20 cellular contexts compared by ENCODE assay signal in the genomic region with DNA sequence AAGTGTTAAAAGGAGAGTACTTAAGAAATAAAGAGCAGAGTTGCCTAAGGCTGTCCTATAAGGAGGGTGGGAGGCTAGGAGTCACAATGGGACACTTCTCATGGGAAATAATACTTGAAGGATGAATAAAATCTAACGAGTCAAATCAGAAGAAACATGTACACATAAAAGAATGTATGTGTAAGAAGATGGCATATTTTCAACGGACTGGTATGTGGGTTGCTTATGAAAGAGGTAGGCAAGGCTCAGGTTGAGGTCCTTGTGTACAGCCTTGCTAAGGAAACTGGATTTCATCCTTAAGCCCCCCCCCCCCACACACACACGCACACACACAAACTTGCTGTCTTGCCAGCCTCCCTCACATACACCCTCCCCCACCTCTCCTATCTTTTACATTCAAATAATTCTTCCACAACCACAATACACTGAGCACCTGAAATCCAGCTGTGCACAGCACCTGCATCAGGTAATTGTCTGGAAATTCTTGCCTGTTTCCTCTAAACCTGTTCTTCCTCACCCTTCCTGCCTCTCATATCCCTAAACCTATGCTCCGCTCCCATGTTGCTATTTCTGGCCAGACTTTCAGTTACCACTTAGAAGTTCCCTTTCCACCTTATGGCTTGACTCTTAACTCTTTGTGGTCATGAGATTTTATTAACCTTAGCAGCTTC.
DNase-seq lines count a peak whose midpoint lies in the region; ATAC-seq and TF ChIP-seq lines count a peak whose summit lies in the region.
"Had no signal": no experiment of that assay in that cellular context is flagged by ENCODE, and none has a peak within 500 bp of the region (broad histone marks: within the 10 kb centered on the region; RNA-seq: fewer than 3 reads in every experiment).

No MANE protein-coding gene starts in this region.

- no peaks in the 10 kb centered on the region for H4K20me1 ChIP-seq in Karpas-422 (ENCODE audit: insufficient read depth, low read depth, low read length)

- H3K27ac ChIP-seq in Karpas-422 (ENCODE audit: low read length) = no peak overlapping the region
- H3K27ac ChIP-seq: 22Rv1, SK-N-MC had no signal

- H3K4me2 ChIP-seq in Karpas-422 (ENCODE audit: low read depth, low read length, poor library complexity, severe bottlenecking) = no peak overlapping the region

- peaks cover 16% of the 10 kb centered on the region for H3K9me3 Mint-ChIP-seq in nephron progenitor cell
- H3K9me3 Mint-ChIP-seq: HFFc6 had no signal

- H3K9me2 ChIP-seq in Karpas-422 (replicated peaks; ENCODE audit: insufficient read depth, low read length) = no peaks in the 10 kb centered on the region

- peaks cover 67% of the 10 kb centered on the region for H3K4me1 Mint-ChIP-seq in nephron progenitor cell
- H3K4me1 Mint-ChIP-seq: B cell had no signal

- peak; percentile 94 for TF ChIP-seq EP300 in Ishikawa (IDR thresholded peaks at IDR 0.05; ENCODE audit: borderline replicate concordance)

- no peaks in the 10 kb centered on the region for H3K27me3 Mint-ChIP-seq in nephron progenitor cell (ENCODE audit: low read depth, poor library complexity)

- no peaks in the 10 kb centered on the region for H3K27me3 ChIP-seq in Karpas-422 (ENCODE audit: low read length)

- H3K36me3 ChIP-seq in Karpas-422 (ENCODE audit: insufficient read depth, low read length) = no peaks in the 10 kb centered on the region

- peak; percentile 13; the same call in 1 of the 2 replicates for TF ChIP-seq RAD21 in Ishikawa (IDR thresholded peaks at IDR 0.05; ENCODE audit: low read depth)

- H3K9ac ChIP-seq in Karpas-422 (ENCODE audit: low read length) = no peak overlapping the region

- H3K9me3 ChIP-seq in Karpas-422 (ENCODE audit: low read length) = no peaks in the 10 kb centered on the region

- H3K27ac Mint-ChIP-seq in nephron progenitor cell = peak overlapping the region; percentile 0
- H3K27ac Mint-ChIP-seq: B cell, HFFc6 had no signal

- DNase-seq in DMS79 treated with DMSO at 0.1 percent for 48 hours (lab: John Stamatoyannopoulos, UW) (peak; percentile 11), DMS79 (lab: John Stamatoyannopoulos, UW) (no peak), amniotic epithelial cell (ENCODE audit: low read depth) (peak; percentile 25), nephron progenitor cell (no peak), Karpas-422 (no peak), HCEC 1CT (no peak)
- DNase-seq: GF-D8, HFFc6, NCI-H1092, NCI-H2081, NCI-H510A, NCI-H774, Right ventricle myocardium superior had no signal

- H3K79me2 ChIP-seq in Karpas-422 (ENCODE audit: low read length) = no peaks in the 10 kb centered on the region

- H3K36me3 Mint-ChIP-seq in nephron progenitor cell (ENCODE audit: low read depth) = peaks cover 33% of the 10 kb centered on the region

- H3K4me1 ChIP-seq in Karpas-422 (ENCODE audit: low read length) = no peaks in the 10 kb centered on the region

- no peak for TF ChIP-seq CTCF in nephron progenitor cell (IDR thresholded peaks at IDR 0.05)

- ATAC-seq in HG03378 (IDR thresholded peaks at IDR 0.05; ENCODE audit: unreplicated experiment) = no peak
- ATAC-seq: GM12878, HepG2 had no signal

- H3K4me3 Mint-ChIP-seq in nephron progenitor cell = no peak overlapping the region
- H3K4me3 Mint-ChIP-seq: B cell, HFFc6 had no signal

- no peak overlapping the region for H2AFZ ChIP-seq in Karpas-422 (ENCODE audit: low read length)

- no peak overlapping the region for H3K4me3 ChIP-seq in Karpas-422 (ENCODE audit: low read length)
- H3K4me3 ChIP-seq: GM12878, SK-N-MC had no signal

TF ChIP-seq in Ishikawa, 13 proteins besides CTCF, POLR2A, EP300 and RAD21:
- TF ChIP-seq NFIC (IDR thresholded peaks at IDR 0.05) = peak; percentile 57
- TF ChIP-seq, protein P1, sequence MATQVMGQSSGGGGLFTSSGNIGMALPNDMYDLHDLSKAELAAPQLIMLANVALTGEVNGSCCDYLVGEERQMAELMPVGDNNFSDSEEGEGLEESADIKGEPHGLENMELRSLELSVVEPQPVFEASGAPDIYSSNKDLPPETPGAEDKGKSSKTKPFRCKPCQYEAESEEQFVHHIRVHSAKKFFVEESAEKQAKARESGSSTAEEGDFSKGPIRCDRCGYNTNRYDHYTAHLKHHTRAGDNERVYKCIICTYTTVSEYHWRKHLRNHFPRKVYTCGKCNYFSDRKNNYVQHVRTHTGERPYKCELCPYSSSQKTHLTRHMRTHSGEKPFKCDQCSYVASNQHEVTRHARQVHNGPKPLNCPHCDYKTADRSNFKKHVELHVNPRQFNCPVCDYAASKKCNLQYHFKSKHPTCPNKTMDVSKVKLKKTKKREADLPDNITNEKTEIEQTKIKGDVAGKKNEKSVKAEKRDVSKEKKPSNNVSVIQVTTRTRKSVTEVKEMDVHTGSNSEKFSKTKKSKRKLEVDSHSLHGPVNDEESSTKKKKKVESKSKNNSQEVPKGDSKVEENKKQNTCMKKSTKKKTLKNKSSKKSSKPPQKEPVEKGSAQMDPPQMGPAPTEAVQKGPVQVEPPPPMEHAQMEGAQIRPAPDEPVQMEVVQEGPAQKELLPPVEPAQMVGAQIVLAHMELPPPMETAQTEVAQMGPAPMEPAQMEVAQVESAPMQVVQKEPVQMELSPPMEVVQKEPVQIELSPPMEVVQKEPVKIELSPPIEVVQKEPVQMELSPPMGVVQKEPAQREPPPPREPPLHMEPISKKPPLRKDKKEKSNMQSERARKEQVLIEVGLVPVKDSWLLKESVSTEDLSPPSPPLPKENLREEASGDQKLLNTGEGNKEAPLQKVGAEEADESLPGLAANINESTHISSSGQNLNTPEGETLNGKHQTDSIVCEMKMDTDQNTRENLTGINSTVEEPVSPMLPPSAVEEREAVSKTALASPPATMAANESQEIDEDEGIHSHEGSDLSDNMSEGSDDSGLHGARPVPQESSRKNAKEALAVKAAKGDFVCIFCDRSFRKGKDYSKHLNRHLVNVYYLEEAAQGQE (IDR thresholded peaks at IDR 0.05; ENCODE audit: low read depth) = no peak
- peak; percentile 91; the same call in 1 of the 2 replicates for TF ChIP-seq FOXM1 (IDR thresholded peaks at IDR 0.05; ENCODE audit: borderline replicate concordance, low read depth)
- TF ChIP-seq YY1 (IDR thresholded peaks at IDR 0.05; ENCODE audit: low read depth) = no peak
- TF ChIP-seq, protein P2, sequence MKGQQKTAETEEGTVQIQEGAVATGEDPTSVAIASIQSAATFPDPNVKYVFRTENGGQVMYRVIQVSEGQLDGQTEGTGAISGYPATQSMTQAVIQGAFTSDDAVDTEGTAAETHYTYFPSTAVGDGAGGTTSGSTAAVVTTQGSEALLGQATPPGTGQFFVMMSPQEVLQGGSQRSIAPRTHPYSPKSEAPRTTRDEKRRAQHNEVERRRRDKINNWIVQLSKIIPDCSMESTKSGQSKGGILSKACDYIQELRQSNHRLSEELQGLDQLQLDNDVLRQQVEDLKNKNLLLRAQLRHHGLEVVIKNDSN (IDR thresholded peaks at IDR 0.05) = no peak
- TF ChIP-seq, protein P3, sequence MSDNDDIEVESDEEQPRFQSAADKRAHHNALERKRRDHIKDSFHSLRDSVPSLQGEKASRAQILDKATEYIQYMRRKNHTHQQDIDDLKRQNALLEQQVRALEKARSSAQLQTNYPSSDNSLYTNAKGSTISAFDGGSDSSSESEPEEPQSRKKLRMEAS (IDR thresholded peaks at IDR 0.05) = no peak
- TF ChIP-seq ZBTB7A (IDR thresholded peaks at IDR 0.05; ENCODE audit: low read depth) = no peak
- TF ChIP-seq CEBPB (IDR thresholded peaks at IDR 0.05) = no peak; the same call in 1 of the 2 replicates
- TF ChIP-seq EGR1 (IDR thresholded peaks at IDR 0.05) = no peak
- peak; percentile 96 for TF ChIP-seq TCF12 (IDR thresholded peaks at IDR 0.05; ENCODE audit: low read depth)
- peak; percentile 86 for TF ChIP-seq TEAD4 (IDR thresholded peaks at IDR 0.05)

Comparison
In these comparisons a context has a peak if more than half of its experiments do, and no peak if none do; other contexts are left out.
1. DNase-seq: peak in DMS79 treated with DMSO at 0.1 percent for 48 hours (single experiment) and amniotic epithelial cell (single experiment); none in DMS79 (single experiment), nephron progenitor cell (single experiment), Karpas-422 (single experiment) and HCEC 1CT (single experiment).